Comparison of ENCODE assay signal across 16 cellular contexts in the genomic region with DNA sequence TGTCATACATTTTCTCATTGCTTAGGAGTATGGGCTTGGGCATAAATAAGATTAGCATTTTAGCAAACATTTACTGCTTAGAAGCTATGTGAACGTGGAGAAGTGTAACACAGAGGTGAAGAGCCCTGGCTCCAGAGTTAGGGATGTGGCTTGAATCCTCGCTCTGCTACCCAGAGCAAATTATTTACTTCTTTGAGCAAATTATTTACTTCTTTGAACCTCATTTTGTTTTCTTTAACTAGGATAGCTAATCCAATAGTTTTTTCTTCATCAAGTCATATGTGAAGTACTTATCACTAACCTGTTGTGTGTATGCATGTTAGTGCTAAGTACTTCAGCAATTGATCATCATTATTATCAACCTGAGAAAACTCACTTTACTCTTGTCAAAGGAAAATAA.
"Had no signal": no experiment of that assay in that cellular context is flagged by ENCODE, and none has a peak within 500 bp of the region (broad histone marks: within the 10 kb centered on the region; RNA-seq: fewer than 3 reads in every experiment).

No MANE protein-coding gene starts in this region.

- H3K36me3 ChIP-seq: ascending aorta, tibial nerve had no signal

- H3K4me3 Mint-ChIP-seq: activated naive CD4-positive, alpha-beta T cell treated with anti-CD3 and anti-CD28 coated beads, Interleukin-2, amount 10 ng/mL, durations not matched to agents 7 days and 5 days; effector memory CD8-positive, alpha-beta T cell; natural killer cell treated with Interleukin-12 subunit alpha and Interleukin-12 subunit beta and Interleukin-15 and Interleukin-18, amount 100 ng/mL, for 72 hours had no signal

- H3K9me3 Mint-ChIP-seq: activated naive CD4-positive, alpha-beta T cell treated with anti-CD3 and anti-CD28 coated beads, Interleukin-2, amount 10 ng/mL, durations not matched to agents 7 days and 5 days; effector memory CD8-positive, alpha-beta T cell had no signal

- H3K4me3 ChIP-seq: ascending aorta, tibial nerve had no signal

- DNase-seq: activated CD4-positive, alpha-beta T cell treated with anti-CD3 and anti-CD28 coated beads, Interleukin-2, amount 50 U/mL, for 4 hours; activated CD4-positive, CD25-positive, alpha-beta regulatory T cell treated with anti-CD3 and anti-CD28 coated beads, Interleukin-2, amount 50 U/mL, for 72 hours; activated naive CD4-positive, alpha-beta T cell treated with anti-CD3 and anti-CD28 coated beads, Interleukin-2, amount 10 ng/mL, durations not matched to agents 7 days and 5 days; dermis blood vessel endothelial cell; effector memory CD8-positive, alpha-beta T cell; nucleus accumbens; right cardiac atrium; small intestine; stimulated activated CD4-positive, alpha-beta T cell treated with anti-CD3 and anti-CD28 coated beads, Interleukin-4, amount 100 ng/mL, for 4 hours; stimulated activated CD8-positive, alpha-beta memory T cell treated with anti-CD3 and anti-CD28 coated beads, Interleukin-4, amount 100 ng/mL, for 48 hours; stimulated activated naive CD4-positive, alpha-beta T cell treated with Interleukin-2 at 50 U/mL for 16 hours; substantia nigra; T-helper 9 cell had no signal

- H3K4me1 ChIP-seq: ascending aorta, tibial nerve had no signal

- H3K27ac ChIP-seq: ascending aorta, tibial nerve had no signal

- H3K9me3 ChIP-seq: ascending aorta, tibial nerve had no signal

- ATAC-seq: effector memory CD8-positive, alpha-beta T cell; natural killer cell treated with Interleukin-12 subunit alpha and Interleukin-12 subunit beta and Interleukin-15 and Interleukin-18, amount 100 ng/mL, for 72 hours; right cardiac atrium had no signal

- H3K27ac Mint-ChIP-seq: activated naive CD4-positive, alpha-beta T cell treated with anti-CD3 and anti-CD28 coated beads, Interleukin-2, amount 10 ng/mL, durations not matched to agents 7 days and 5 days; effector memory CD8-positive, alpha-beta T cell; natural killer cell treated with Interleukin-12 subunit alpha and Interleukin-12 subunit beta and Interleukin-15 and Interleukin-18, amount 100 ng/mL, for 72 hours had no signal

- H3K27me3 ChIP-seq: ascending aorta, tibial nerve had no signal

- H3K36me3 Mint-ChIP-seq: activated naive CD4-positive, alpha-beta T cell treated with anti-CD3 and anti-CD28 coated beads, Interleukin-2, amount 10 ng/mL, durations not matched to agents 7 days and 5 days; natural killer cell treated with Interleukin-12 subunit alpha and Interleukin-12 subunit beta and Interleukin-15 and Interleukin-18, amount 100 ng/mL, for 72 hours had no signal
